5 cellular contexts compared by ENCODE assay signal in the genomic region with DNA sequence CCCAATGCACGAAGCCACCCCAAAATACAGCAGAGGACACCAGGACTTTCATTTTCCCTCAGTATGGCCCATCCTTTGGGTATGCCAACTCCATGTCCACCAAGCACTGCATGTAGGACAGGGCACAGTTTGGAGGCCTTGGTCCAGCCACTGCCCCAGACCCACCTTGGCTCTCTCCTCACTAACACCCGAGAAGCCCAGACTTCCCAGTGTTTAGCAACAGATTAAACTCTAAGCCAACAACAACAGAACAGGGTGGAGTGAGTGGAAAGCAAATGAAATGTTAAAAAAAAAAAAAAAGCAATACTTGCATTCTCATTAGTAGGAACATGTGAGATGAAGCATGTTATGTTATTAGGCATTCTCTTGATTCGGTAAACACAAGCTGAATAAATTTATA. TPM values are rescaled to one million over a fixed set of nuclear protein-coding genes. Genes with fewer than 3 reads are reported as not detected.
DNase-seq lines count a peak whose midpoint lies in the region; ATAC-seq, FAIRE-seq and TF ChIP-seq lines count a peak whose summit lies in the region.
"Not testable (repeated sequence)": the region's sequence is repeated elsewhere in the genome, so short reads cannot be mapped to it uniquely, and the experiment has no call there.

No MANE protein-coding gene starts in this region.

- H2AFZ ChIP-seq in OCI-LY7 (ENCODE audit: low read length); astrocyte (ENCODE audit: low read depth, low read length): not testable (repeated sequence)

- not testable (repeated sequence) for H3K79me2 ChIP-seq in OCI-LY7 (ENCODE audit: insufficient read depth, low read depth, low read length); astrocyte (ENCODE audit: insufficient read depth, low read length)

- H3K36me3 ChIP-seq in OCI-LY7 (ENCODE audit: insufficient read depth, low read length); astrocyte (ENCODE audit: insufficient read depth, low read length): not testable (repeated sequence)

- H3K9me3 Mint-ChIP-seq in astrocyte (ENCODE audit: unreplicated experiment) = not testable (repeated sequence)

- H3K4me1 ChIP-seq in OCI-LY7 (ENCODE audit: insufficient read depth, low read length, poor library complexity, severe bottlenecking); astrocyte (ENCODE audit: insufficient read depth, low read length): not testable (repeated sequence)

- H3K9ac ChIP-seq in astrocyte (ENCODE audit: low read length) = not testable (repeated sequence)

- peak; percentile 33 for ATAC-seq in Right ventricle myocardium inferior
- peak; percentile 55 for ATAC-seq in left ventricle myocardium superior
- ATAC-seq in sciatic nerve = peak; percentile 70

- CTCF ChIA-PET in OCI-LY7 (lab: Charles Lee; ENCODE audit: unreplicated experiment) = not testable (repeated sequence)

- H3K4me1 Mint-ChIP-seq in astrocyte (ENCODE audit: low read depth, unreplicated experiment) = peaks cover 11% of the 10 kb centered on the region

- H3K27ac Mint-ChIP-seq in astrocyte (ENCODE audit: unreplicated experiment) = peak overlapping the region; percentile 26

- not testable (repeated sequence) for H3K9me3 ChIP-seq in OCI-LY7 (ENCODE audit: low read length); astrocyte (ENCODE audit: insufficient read depth, low read depth, low read length)

- not testable (repeated sequence) for H3K4me2 ChIP-seq in OCI-LY7 (ENCODE audit: low read length); astrocyte (ENCODE audit: low read length)

- BruUV-seq in OCI-LY7 (replicated peaks; lab: Mats Ljungman, UMichigan) = TSS peak; percentile 39

- H3K27me3 ChIP-seq in astrocyte (ENCODE audit: insufficient read depth, low read length) = not testable (repeated sequence)

- not testable (repeated sequence) for H3K36me3 Mint-ChIP-seq in astrocyte (ENCODE audit: low read depth, unreplicated experiment)

- H3K27ac ChIP-seq in OCI-LY7 (ENCODE audit: low read depth, low read length, poor library complexity, severe bottlenecking); astrocyte (ENCODE audit: low read depth, low read length): not testable (repeated sequence)

- H3K9me2 ChIP-seq in OCI-LY7 (ENCODE audit: insufficient read depth, low read length) = not testable (repeated sequence)

- not testable (repeated sequence) for TF ChIP-seq CTCF in OCI-LY7 (conservative IDR thresholded peaks at IDR 0.05; ENCODE audit: low read length); astrocyte (IDR thresholded peaks at IDR 0.05; ENCODE audit: insufficient read depth, low read depth, low read length)

- not testable (repeated sequence) for FAIRE-seq in astrocyte (lab: Jason Lieb, UNC)

- not testable (repeated sequence) for H3K4me3 Mint-ChIP-seq in astrocyte (ENCODE audit: unreplicated experiment)

- POLR2A ChIA-PET in OCI-LY7 (lab: Charles Lee) = not testable (repeated sequence)

- not testable (repeated sequence) for H4K20me1 ChIP-seq in OCI-LY7 (ENCODE audit: insufficient read depth, low read length); astrocyte (ENCODE audit: insufficient read depth, low read length)

- DNase-seq in OCI-LY7 (ENCODE audit: low spot score); astrocyte (ENCODE audit: low read depth); Right ventricle myocardium inferior (ENCODE audit: missing footprints); left ventricle myocardium superior; sciatic nerve (ENCODE audit: low spot score): not testable (repeated sequence)

- H3K27me3 Mint-ChIP-seq in astrocyte (ENCODE audit: low read depth, unreplicated experiment) = not testable (repeated sequence)

- intact Hi-C loops in OCI-LY7 (cut with micrococcal nuclease; ENCODE audit: unreplicated experiment); Right ventricle myocardium inferior (cut with DNase I); left ventricle myocardium superior (cut with micrococcal nuclease); sciatic nerve (cut with DNase I): not testable (repeated sequence)

- not testable (repeated sequence) for H3K4me3 ChIP-seq in OCI-LY7 (ENCODE audit: low read depth, low read length, poor library complexity, severe bottlenecking); astrocyte (ENCODE audit: insufficient read depth, low read depth, low read length)

RNA-seq across cellular contexts. Expression of gene FAHD2A, which starts 12.6 kb away (rescaled TPM):
- 47.2 and 48.2 TPM in 2 replicates for total RNA-seq in OCI-LY7 (2014; rRNA removed; shearing (Covaris generic))
- 50.9 and 53.0 TPM in 2 replicates for total RNA-seq in OCI-LY7 (2022)
- 21.9 and 23.4 TPM in 2 replicates for total RNA-seq in astrocyte
- total RNA-seq in Right ventricle myocardium inferior = 41.6 TPM
- 46.3 TPM for total RNA-seq in left ventricle myocardium superior
- total RNA-seq in sciatic nerve = 31.8 TPM
